Comparison of ENCODE assay signal across 14 cellular contexts in genomic region chr12:11752403-11753150, GRCh38.
A peak's percentile ranks its signal among the peaks of the same experiment; 100 is the strongest.
DNase-seq lines count a peak whose midpoint lies in the region; ATAC-seq and TF ChIP-seq lines count a peak whose summit lies in the region.
"Had no signal": no experiment of that assay in that cellular context is flagged by ENCODE, and none has a peak within 500 bp of the region (broad histone marks: within the 10 kb centered on the region; RNA-seq: fewer than 3 reads in every experiment).

No MANE protein-coding gene starts in this region.

- peaks cover 33% of the 10 kb centered on the region for H3K79me2 ChIP-seq in MM.1S (ENCODE audit: low read length)
- H3K79me2 ChIP-seq in osteoblast (ENCODE audit: insufficient read depth, low read length): peaks cover 43% of the 10 kb centered on the region

- CTCF ChIA-PET in CD8-positive, alpha-beta T cell (lab: Charles Lee): interaction anchor here (0.6 kb wide), 1 partner anchor 1061 kb away, joined by 3 read pairs; the partner anchor contains the start of gene DDX47

- H3K27ac Mint-ChIP-seq in CD8-positive, alpha-beta T cell: no peak overlapping the region
- H3K27ac Mint-ChIP-seq: HFFc6 had no signal

- H3F3A ChIP-seq in MM.1S (ENCODE audit: insufficient read depth, low read length): peaks cover 41% of the 10 kb centered on the region

- H3K4me1 Mint-ChIP-seq in CD8-positive, alpha-beta T cell (ENCODE audit: low read depth): peaks cover 6% of the 10 kb centered on the region

- H3K9me3 ChIP-seq in BLaER1 treated with 17β-estradiol and CSF1 and Interleukin-3, amounts not matched to agents 10 nM and 100 nM (replicated peaks in 1 of 11): peaks cover 0 to under 1% (median 0%) of the 10 kb centered on the region in 11 experiments; a peak in 1 of 22 replicates
- no peaks in the 10 kb centered on the region for H3K9me3 ChIP-seq in MM.1S (replicated peaks; ENCODE audit: insufficient read depth, low read length)
- no peaks in the 10 kb centered on the region for H3K9me3 ChIP-seq in body of pancreas
- no peaks in the 10 kb centered on the region for H3K9me3 ChIP-seq in osteoblast (ENCODE audit: low read depth, low read length)
- no peaks in the 10 kb centered on the region for H3K9me3 ChIP-seq in CD8-positive, alpha-beta T cell (ENCODE audit: low read length)

- peaks cover 46 to 76% (median 52%) of the 10 kb centered on the region in 11 experiments for H3K36me3 ChIP-seq in BLaER1 treated with 17β-estradiol and CSF1 and Interleukin-3, amounts not matched to agents 10 nM and 100 nM
- H3K36me3 ChIP-seq in MM.1S (replicated peaks; ENCODE audit: insufficient read depth, low read length): no peaks in the 10 kb centered on the region
- H3K36me3 ChIP-seq in body of pancreas (replicated peaks in 1 of 2; ENCODE audit: insufficient read depth in 1 of 2, low read depth in 2 of 2): no peaks in the 10 kb centered on the region
- peaks cover 9% of the 10 kb centered on the region for H3K36me3 ChIP-seq in osteoblast (ENCODE audit: insufficient read depth, low read length)
- no peaks in the 10 kb centered on the region for H3K36me3 ChIP-seq in CD8-positive, alpha-beta T cell (ENCODE audit: insufficient read depth, low read length)

- H3K27me3 ChIP-seq in BLaER1 treated with 17β-estradiol and CSF1 and Interleukin-3, amounts not matched to agents 10 nM and 100 nM: no peaks in the 10 kb centered on the region
- no peaks in the 10 kb centered on the region for H3K27me3 ChIP-seq in MM.1S (replicated peaks; ENCODE audit: insufficient read depth, low read length)
- H3K27me3 ChIP-seq in body of pancreas: no peaks in the 10 kb centered on the region
- H3K27me3 ChIP-seq in osteoblast (ENCODE audit: insufficient read depth, low read length): no peaks in the 10 kb centered on the region
- no peaks in the 10 kb centered on the region for H3K27me3 ChIP-seq in CD8-positive, alpha-beta T cell (ENCODE audit: insufficient read depth, low read length)

- peak overlapping the region; percentile 12 to 89 (median 81); a peak in 16 of 22 replicates for H3K9ac ChIP-seq in BLaER1 treated with 17β-estradiol and CSF1 and Interleukin-3, amounts not matched to agents 10 nM and 100 nM
- peak overlapping the region; percentile 3; the same call in 1 of the 2 replicates for H3K9ac ChIP-seq in MM.1S (ENCODE audit: low read length)

- intact Hi-C loops in body of pancreas (cut with DNase I): no loop called here
- intact Hi-C loops in CD8-positive, alpha-beta T cell (cut with DNase I, micrococcal nuclease): no loop called here

- DNase-seq in MM.1S: no peak
- DNase-seq in body of pancreas: no peak
- peak; percentile 13 for DNase-seq in osteoblast (ENCODE audit: insufficient read length, low spot score, missing footprints)
- no peak for DNase-seq in NCI-H524 treated with DMSO at 0.1 percent for 48 hours (lab: John Stamatoyannopoulos, UW)
- no peak for DNase-seq in CD8-positive, alpha-beta T cell
- DNase-seq in RKO (ENCODE audit: low spot score): no peak
- DNase-seq: activated effector memory CD4-positive, alpha-beta T cell treated with Interleukin-2 at 50 U/mL for 16 hours; HFFc6; NCI-H1694; posterior cingulate gyrus; stimulated activated CD8-positive, alpha-beta memory T cell treated with anti-CD3 and anti-CD28 coated beads, Interleukin-4, amount 100 ng/mL, for 48 hours; SW 1271 had no signal

- no peaks in the 10 kb centered on the region for H3K27me3 Mint-ChIP-seq in CD8-positive, alpha-beta T cell (ENCODE audit: low read depth)

- ATAC-seq in body of pancreas (no peak), GM19397 (IDR thresholded peaks at IDR 0.05; ENCODE audit: unreplicated experiment) (no peak)
- ATAC-seq in CD8-positive, alpha-beta T cell: no peak

- peaks cover 59 to 99% (median 89%) of the 10 kb centered on the region in 10 experiments for H3K4me1 ChIP-seq in BLaER1 treated with 17β-estradiol and CSF1 and Interleukin-3, amounts not matched to agents 10 nM and 100 nM
- H3K4me1 ChIP-seq in MM.1S (ENCODE audit: low read length) (peaks cover 68% of the 10 kb centered on the region), body of pancreas (peaks cover 14% of the 10 kb centered on the region), osteoblast (ENCODE audit: insufficient read depth, low read length) (peaks cover 19% of the 10 kb centered on the region)
- H3K4me1 ChIP-seq in CD8-positive, alpha-beta T cell (ENCODE audit: insufficient read depth, low read length): no peaks in the 10 kb centered on the region

- no peak overlapping the region for H3K4me3 Mint-ChIP-seq in CD8-positive, alpha-beta T cell
- H3K4me3 Mint-ChIP-seq: HFFc6 had no signal

- POLR2A ChIA-PET in CD8-positive, alpha-beta T cell (lab: Charles Lee): no interaction called here

- no peaks in the 10 kb centered on the region for H4K20me1 ChIP-seq in BLaER1 treated with 17β-estradiol and CSF1 and Interleukin-3, amounts not matched to agents 10 nM and 100 nM
- H4K20me1 ChIP-seq in MM.1S (ENCODE audit: insufficient read depth, low read length) (no peaks in the 10 kb centered on the region), osteoblast (ENCODE audit: insufficient read depth, low read length) (peaks cover 2% of the 10 kb centered on the region)

- peak overlapping the region in 3 of 10 experiments; percentile 4 to 22 (median 11); a peak in 3 of 20 replicates for H3K4me3 ChIP-seq in BLaER1 treated with 17β-estradiol and CSF1 and Interleukin-3, amounts not matched to agents 10 nM and 100 nM
- no peak overlapping the region for H3K4me3 ChIP-seq in MM.1S (ENCODE audit: low read length)
- H3K4me3 ChIP-seq in body of pancreas: no peak overlapping the region
- H3K4me3 ChIP-seq in osteoblast (ENCODE audit: insufficient read depth, low read length): no peak overlapping the region
- H3K4me3 ChIP-seq in CD8-positive, alpha-beta T cell (ENCODE audit: low read depth, low read length): no peak overlapping the region

- H3K4me2 ChIP-seq in BLaER1 treated with 17β-estradiol and CSF1 and Interleukin-3, amounts not matched to agents 10 nM and 100 nM: peak overlapping the region; percentile 71 to 95 (median 90)
- peak overlapping the region; percentile 25 for H3K4me2 ChIP-seq in MM.1S (ENCODE audit: low read depth, low read length)
- no peak overlapping the region for H3K4me2 ChIP-seq in osteoblast (ENCODE audit: insufficient read depth, low read length)

- no peak overlapping the region for H2AFZ ChIP-seq in MM.1S (ENCODE audit: low read length)
- no peak overlapping the region for H2AFZ ChIP-seq in osteoblast (ENCODE audit: low read length)

- no peak for TF ChIP-seq POLR2A in body of pancreas (IDR thresholded peaks at IDR 0.05)

- peaks cover 45% of the 10 kb centered on the region for H3K36me3 Mint-ChIP-seq in CD8-positive, alpha-beta T cell

- whole genome bisulfite sequencing in body of pancreas, 2 donors: 82 to 86% methylated on average over 21 of the region's 21 CpGs

- peak overlapping the region; percentile 82 to 99 (median 98); a peak in 21 of 22 replicates for H3K27ac ChIP-seq in BLaER1 treated with 17β-estradiol and CSF1 and Interleukin-3, amounts not matched to agents 10 nM and 100 nM
- H3K27ac ChIP-seq in MM.1S (ENCODE audit: low read length): peak overlapping the region; percentile 67
- peak overlapping the region in 3 of 4 donors; percentile 28 to 53 (median 47) for H3K27ac ChIP-seq in body of pancreas
- no peak overlapping the region for H3K27ac ChIP-seq in osteoblast (ENCODE audit: low read depth, low read length)
- no peak overlapping the region for H3K27ac ChIP-seq in CD8-positive, alpha-beta T cell (ENCODE audit: low read depth, low read length)

- no peaks in the 10 kb centered on the region for H3K9me3 Mint-ChIP-seq in CD8-positive, alpha-beta T cell
- H3K9me3 Mint-ChIP-seq: HFFc6 had no signal

- H3K9me2 ChIP-seq in MM.1S (replicated peaks; ENCODE audit: insufficient read depth, low read length): no peaks in the 10 kb centered on the region

- TF ChIP-seq CTCF in MM.1S (IDR thresholded peaks at IDR 0.05; ENCODE audit: low read length): no peak
- TF ChIP-seq CTCF in body of pancreas (IDR thresholded peaks at IDR 0.05): no peak
- no peak for TF ChIP-seq CTCF in osteoblast (IDR thresholded peaks at IDR 0.05; ENCODE audit: extremely low read depth, low read depth, low read length)
- TF ChIP-seq CTCF in CD8-positive, alpha-beta T cell (IDR thresholded peaks at IDR 0.05): no peak

Comparison
In these comparisons a context has a peak if more than half of its experiments do, and no peak if none do; other contexts are left out.
1. H3K27ac ChIP-seq: peak in BLaER1 treated with 17β-estradiol and CSF1 and Interleukin-3, amounts not matched to agents 10 nM and 100 nM (11 of 11), MM.1S (single experiment) and body of pancreas (3 of 4); none in osteoblast (single experiment) and CD8-positive, alpha-beta T cell (single experiment).